1 cellular context compared by ENCODE assay signal in genomic region chr9:92138157-92138959, GRCh38.
A peak's percentile ranks its signal among the peaks of the same experiment; 100 is the strongest.
TF ChIP-seq lines count a peak whose summit lies in the region.

No MANE protein-coding gene starts in this region.

TF ChIP-seq in HepG2, 621 proteins besides CTCF, POLR2A, EP300 and RAD21 (continued from another document and continues in another):
- TF ChIP-seq, protein P1, sequence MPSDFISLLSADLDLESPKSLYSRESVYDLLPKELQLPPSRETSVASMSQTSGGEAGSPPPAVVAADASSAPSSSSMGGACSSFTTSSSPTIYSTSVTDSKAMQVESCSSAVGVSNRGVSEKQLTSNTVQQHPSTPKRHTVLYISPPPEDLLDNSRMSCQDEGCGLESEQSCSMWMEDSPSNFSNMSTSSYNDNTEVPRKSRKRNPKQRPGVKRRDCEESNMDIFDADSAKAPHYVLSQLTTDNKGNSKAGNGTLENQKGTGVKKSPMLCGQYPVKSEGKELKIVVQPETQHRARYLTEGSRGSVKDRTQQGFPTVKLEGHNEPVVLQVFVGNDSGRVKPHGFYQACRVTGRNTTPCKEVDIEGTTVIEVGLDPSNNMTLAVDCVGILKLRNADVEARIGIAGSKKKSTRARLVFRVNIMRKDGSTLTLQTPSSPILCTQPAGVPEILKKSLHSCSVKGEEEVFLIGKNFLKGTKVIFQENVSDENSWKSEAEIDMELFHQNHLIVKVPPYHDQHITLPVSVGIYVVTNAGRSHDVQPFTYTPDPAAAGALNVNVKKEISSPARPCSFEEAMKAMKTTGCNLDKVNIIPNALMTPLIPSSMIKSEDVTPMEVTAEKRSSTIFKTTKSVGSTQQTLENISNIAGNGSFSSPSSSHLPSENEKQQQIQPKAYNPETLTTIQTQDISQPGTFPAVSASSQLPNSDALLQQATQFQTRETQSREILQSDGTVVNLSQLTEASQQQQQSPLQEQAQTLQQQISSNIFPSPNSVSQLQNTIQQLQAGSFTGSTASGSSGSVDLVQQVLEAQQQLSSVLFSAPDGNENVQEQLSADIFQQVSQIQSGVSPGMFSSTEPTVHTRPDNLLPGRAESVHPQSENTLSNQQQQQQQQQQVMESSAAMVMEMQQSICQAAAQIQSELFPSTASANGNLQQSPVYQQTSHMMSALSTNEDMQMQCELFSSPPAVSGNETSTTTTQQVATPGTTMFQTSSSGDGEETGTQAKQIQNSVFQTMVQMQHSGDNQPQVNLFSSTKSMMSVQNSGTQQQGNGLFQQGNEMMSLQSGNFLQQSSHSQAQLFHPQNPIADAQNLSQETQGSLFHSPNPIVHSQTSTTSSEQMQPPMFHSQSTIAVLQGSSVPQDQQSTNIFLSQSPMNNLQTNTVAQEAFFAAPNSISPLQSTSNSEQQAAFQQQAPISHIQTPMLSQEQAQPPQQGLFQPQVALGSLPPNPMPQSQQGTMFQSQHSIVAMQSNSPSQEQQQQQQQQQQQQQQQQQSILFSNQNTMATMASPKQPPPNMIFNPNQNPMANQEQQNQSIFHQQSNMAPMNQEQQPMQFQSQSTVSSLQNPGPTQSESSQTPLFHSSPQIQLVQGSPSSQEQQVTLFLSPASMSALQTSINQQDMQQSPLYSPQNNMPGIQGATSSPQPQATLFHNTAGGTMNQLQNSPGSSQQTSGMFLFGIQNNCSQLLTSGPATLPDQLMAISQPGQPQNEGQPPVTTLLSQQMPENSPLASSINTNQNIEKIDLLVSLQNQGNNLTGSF (CRISPR knock-in tag; IDR thresholded peaks at IDR 0.05) = 0 out of 2 replicates have a peak, but pooled peaks have one; percentile 50
- TF ChIP-seq, protein P2, sequence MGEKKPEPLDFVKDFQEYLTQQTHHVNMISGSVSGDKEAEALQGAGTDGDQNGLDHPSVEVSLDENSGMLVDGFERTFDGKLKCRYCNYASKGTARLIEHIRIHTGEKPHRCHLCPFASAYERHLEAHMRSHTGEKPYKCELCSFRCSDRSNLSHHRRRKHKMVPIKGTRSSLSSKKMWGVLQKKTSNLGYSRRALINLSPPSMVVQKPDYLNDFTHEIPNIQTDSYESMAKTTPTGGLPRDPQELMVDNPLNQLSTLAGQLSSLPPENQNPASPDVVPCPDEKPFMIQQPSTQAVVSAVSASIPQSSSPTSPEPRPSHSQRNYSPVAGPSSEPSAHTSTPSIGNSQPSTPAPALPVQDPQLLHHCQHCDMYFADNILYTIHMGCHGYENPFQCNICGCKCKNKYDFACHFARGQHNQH (CRISPR knock-in tag; IDR thresholded peaks at IDR 0.05) = peak; percentile 64; the same call in 1 of the 2 replicates
- TF ChIP-seq POLR2AphosphoS2 (IDR thresholded peaks at IDR 0.05; ENCODE audit: low read depth, low read length) (no peak), UBTF (CRISPR knock-in tag; IDR thresholded peaks at IDR 0.05) (0 out of 2 replicates have a peak, but pooled peaks have one; percentile 36), RBM39 (IDR thresholded peaks at IDR 0.05; ENCODE audit: low read depth, low read length, poor library complexity, severe bottlenecking) (no peak), ZNF503 (CRISPR knock-in tag; IDR thresholded peaks at IDR 0.05) (peak; percentile 40), ZNF17 (CRISPR knock-in tag; IDR thresholded peaks at IDR 0.05) (no peak), ARID2 (CRISPR knock-in tag; IDR thresholded peaks at IDR 0.05; ENCODE audit: borderline replicate concordance) (no peak), ZNF879 (CRISPR knock-in tag; IDR thresholded peaks at IDR 0.05) (no peak), SAFB2 (CRISPR knock-in tag; IDR thresholded peaks at IDR 0.05; ENCODE audit: borderline replicate concordance, low read depth) (no peak; the same call in none of the 2 replicates), THYN1 (CRISPR knock-in tag; IDR thresholded peaks at IDR 0.05; ENCODE audit: borderline replicate concordance, low read depth) (no peak), ZNF3 (CRISPR knock-in tag; IDR thresholded peaks at IDR 0.05) (no peak), IRF9 (CRISPR knock-in tag; IDR thresholded peaks at IDR 0.05; ENCODE audit: borderline replicate concordance) (peak; percentile 75; the same call in 1 of the 2 replicates), FOXO1 (CRISPR knock-in tag; IDR thresholded peaks at IDR 0.05) (no peak; the same call in 1 of the 2 replicates), NFE2L1 (CRISPR knock-in tag; IDR thresholded peaks at IDR 0.05; ENCODE audit: borderline replicate concordance) (peak; percentile 81; the same call in 1 of the 2 replicates), EZH2 (conservative IDR thresholded peaks at IDR 0.05; ENCODE audit: low read depth, low read length) (no peak), CREB1 (IDR thresholded peaks at IDR 0.05) (no peak), CREB1 (CRISPR knock-in tag; IDR thresholded peaks at IDR 0.05) (no peak), CBX2 (IDR thresholded peaks at IDR 0.05; ENCODE audit: low read depth, low read length) (no peak), CBX2 (CRISPR knock-in tag; IDR thresholded peaks at IDR 0.05; ENCODE audit: low read depth) (no peak), BORCS8-MEF2B (CRISPR knock-in tag; IDR thresholded peaks at IDR 0.05) (peak; percentile 47; the same call in 1 of the 2 replicates), NBN (conservative IDR thresholded peaks at IDR 0.05) (no peak), ZNF616 (CRISPR knock-in tag; IDR thresholded peaks at IDR 0.05; ENCODE audit: low read depth) (no peak; the same call in 1 of the 2 replicates), MIER2 (CRISPR knock-in tag; IDR thresholded peaks at IDR 0.05) (no peak), KAT7 (CRISPR knock-in tag; IDR thresholded peaks at IDR 0.05; ENCODE audit: borderline replicate concordance) (no peak), ZNF543 (CRISPR knock-in tag; IDR thresholded peaks at IDR 0.05) (0 out of 2 replicates have a peak, but pooled peaks have one; percentile 6), TBL1XR1 (IDR thresholded peaks at IDR 0.05; ENCODE audit: borderline replicate concordance, low read length, partially characterized antibody) (no peak), YEATS4 (CRISPR knock-in tag; IDR thresholded peaks at IDR 0.05; ENCODE audit: borderline replicate concordance) (peak; percentile 80), SAP130 (CRISPR knock-in tag; IDR thresholded peaks at IDR 0.05; ENCODE audit: low read depth) (peak; percentile 51), ASH2L (IDR thresholded peaks at IDR 0.05; ENCODE audit: insufficient read length, low read depth, low read length) (peak; percentile 34), FIP1L1 (IDR thresholded peaks at IDR 0.05; ENCODE audit: borderline replicate concordance, insufficient read depth, low read depth, low read length) (no peak), ZNF83 (CRISPR knock-in tag; IDR thresholded peaks at IDR 0.05; ENCODE audit: borderline replicate concordance) (no peak), ZNF225 (CRISPR knock-in tag; IDR thresholded peaks at IDR 0.05) (peak; percentile 75; the same call in 1 of the 2 replicates), ZNF205 (CRISPR knock-in tag; IDR thresholded peaks at IDR 0.05) (0 out of 2 replicates have a peak, but pooled peaks have one; percentile 44), ZNF451 (CRISPR knock-in tag; IDR thresholded peaks at IDR 0.05) (peak; percentile 29; the same call in 1 of the 2 replicates), CREM (IDR thresholded peaks at IDR 0.05) (peak; percentile 41; the same call in 1 of the 2 replicates), CREM (CRISPR knock-in tag; IDR thresholded peaks at IDR 0.05) (no peak), ZNF124 (CRISPR knock-in tag; IDR thresholded peaks at IDR 0.05) (0 out of 2 replicates have a peak, but pooled peaks have one; percentile 39), ZNF619 (CRISPR knock-in tag; IDR thresholded peaks at IDR 0.05) (no peak), SOX13 (IDR thresholded peaks at IDR 0.05) (no peak), SOX13 (CRISPR knock-in tag; conservative IDR thresholded peaks at IDR 0.05 in 1 of 2, IDR thresholded peaks at IDR 0.05 in 1 of 2) (0 out of 4 replicates have a peak, but pooled peaks of 1 of the 2 experiments have one; percentile 19), EHMT2 (IDR thresholded peaks at IDR 0.05; ENCODE audit: borderline replicate concordance, low read depth, low read length) (no peak), LCORL (IDR thresholded peaks at IDR 0.05) (no peak), LCORL (CRISPR knock-in tag; IDR thresholded peaks at IDR 0.05) (peak; percentile 71; the same call in 1 of the 2 replicates), ZNF644 (CRISPR knock-in tag; IDR thresholded peaks at IDR 0.05; ENCODE audit: low read depth) (peak; percentile 95), ZNF569 (CRISPR knock-in tag; IDR thresholded peaks at IDR 0.05; ENCODE audit: borderline replicate concordance) (no peak), ELK4 (CRISPR knock-in tag; IDR thresholded peaks at IDR 0.05; ENCODE audit: borderline replicate concordance) (no peak), ZNF329 (CRISPR knock-in tag; IDR thresholded peaks at IDR 0.05; ENCODE audit: low read depth) (0 out of 2 replicates have a peak, but pooled peaks have one; percentile 17)
- TF ChIP-seq, protein P3, sequence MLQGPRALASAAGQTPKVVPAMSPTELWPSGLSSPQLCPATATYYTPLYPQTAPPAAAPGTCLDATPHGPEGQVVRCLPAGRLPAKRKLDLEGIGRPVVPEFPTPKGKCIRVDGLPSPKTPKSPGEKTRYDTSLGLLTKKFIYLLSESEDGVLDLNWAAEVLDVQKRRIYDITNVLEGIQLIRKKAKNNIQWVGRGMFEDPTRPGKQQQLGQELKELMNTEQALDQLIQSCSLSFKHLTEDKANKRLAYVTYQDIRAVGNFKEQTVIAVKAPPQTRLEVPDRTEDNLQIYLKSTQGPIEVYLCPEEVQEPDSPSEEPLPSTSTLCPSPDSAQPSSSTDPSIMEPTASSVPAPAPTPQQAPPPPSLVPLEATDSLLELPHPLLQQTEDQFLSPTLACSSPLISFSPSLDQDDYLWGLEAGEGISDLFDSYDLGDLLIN (CRISPR knock-in tag; IDR thresholded peaks at IDR 0.05; ENCODE audit: borderline replicate concordance) = peak; percentile 13; the same call in 1 of the 2 replicates
- TF ChIP-seq, protein P4, sequence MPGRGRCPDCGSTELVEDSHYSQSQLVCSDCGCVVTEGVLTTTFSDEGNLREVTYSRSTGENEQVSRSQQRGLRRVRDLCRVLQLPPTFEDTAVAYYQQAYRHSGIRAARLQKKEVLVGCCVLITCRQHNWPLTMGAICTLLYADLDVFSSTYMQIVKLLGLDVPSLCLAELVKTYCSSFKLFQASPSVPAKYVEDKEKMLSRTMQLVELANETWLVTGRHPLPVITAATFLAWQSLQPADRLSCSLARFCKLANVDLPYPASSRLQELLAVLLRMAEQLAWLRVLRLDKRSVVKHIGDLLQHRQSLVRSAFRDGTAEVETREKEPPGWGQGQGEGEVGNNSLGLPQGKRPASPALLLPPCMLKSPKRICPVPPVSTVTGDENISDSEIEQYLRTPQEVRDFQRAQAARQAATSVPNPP (CRISPR knock-in tag; IDR thresholded peaks at IDR 0.05) = no peak
- TF ChIP-seq, protein P5, sequence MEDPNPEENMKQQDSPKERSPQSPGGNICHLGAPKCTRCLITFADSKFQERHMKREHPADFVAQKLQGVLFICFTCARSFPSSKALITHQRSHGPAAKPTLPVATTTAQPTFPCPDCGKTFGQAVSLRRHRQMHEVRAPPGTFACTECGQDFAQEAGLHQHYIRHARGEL (CRISPR knock-in tag; IDR thresholded peaks at IDR 0.05) = no peak
- TF ChIP-seq, protein P6, sequence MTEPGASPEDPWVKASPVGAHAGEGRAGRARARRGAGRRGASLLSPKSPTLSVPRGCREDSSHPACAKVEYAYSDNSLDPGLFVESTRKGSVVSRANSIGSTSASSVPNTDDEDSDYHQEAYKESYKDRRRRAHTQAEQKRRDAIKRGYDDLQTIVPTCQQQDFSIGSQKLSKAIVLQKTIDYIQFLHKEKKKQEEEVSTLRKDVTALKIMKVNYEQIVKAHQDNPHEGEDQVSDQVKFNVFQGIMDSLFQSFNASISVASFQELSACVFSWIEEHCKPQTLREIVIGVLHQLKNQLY (CRISPR knock-in tag; IDR thresholded peaks at IDR 0.05) = no peak
- TF ChIP-seq, protein P7, sequence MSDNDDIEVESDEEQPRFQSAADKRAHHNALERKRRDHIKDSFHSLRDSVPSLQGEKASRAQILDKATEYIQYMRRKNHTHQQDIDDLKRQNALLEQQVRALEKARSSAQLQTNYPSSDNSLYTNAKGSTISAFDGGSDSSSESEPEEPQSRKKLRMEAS (IDR thresholded peaks at IDR 0.05) = peak; percentile 61
